Comparison of ENCODE assay signal across 25 cellular contexts in the genomic region with DNA sequence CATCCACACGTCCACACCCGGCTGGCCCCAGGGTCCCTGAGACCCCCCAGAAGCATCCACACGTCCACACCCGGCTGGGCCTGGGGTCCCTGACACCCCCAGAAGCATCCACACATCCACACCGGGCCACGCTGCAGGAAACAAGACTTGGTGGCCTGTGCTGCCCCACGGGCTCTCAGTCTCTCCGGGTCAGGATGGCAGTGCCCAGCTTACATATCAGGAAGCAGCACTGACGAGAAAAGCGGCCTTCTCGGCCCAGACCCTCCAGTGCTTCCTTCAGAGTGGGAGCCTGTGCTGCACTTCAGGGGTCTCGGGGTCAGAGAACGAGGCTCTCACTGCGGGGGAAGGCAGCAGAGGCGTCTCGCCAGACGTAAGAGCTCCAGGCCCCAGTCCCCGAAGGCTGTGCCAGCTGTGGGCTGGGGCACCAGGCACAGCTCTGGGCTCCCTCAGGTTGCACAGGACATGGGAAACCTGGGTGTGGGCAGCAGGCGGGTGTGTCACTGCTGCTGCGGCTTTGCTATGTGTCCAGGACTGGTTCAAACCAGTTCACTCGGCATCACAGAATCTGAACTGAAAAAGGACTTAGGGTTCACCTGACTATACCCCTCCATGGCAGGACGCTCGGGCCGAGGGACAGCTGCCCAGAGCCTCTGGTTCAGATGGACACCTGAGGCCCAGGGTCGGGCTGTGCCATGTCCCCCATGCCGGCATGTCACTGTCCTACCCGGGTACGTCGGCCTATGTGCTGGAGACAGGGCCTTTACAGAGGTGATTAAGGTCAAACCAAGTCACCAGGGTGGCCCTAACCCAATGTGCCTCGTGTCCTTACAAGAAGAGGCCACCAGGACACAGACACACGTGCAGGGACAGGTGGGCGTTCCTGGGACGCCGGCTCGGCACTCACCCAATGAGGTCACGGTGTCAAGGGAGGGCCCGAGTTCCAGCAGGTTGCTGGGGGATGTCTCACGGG. TPM values are rescaled to one million over a fixed set of nuclear protein-coding genes. Genes with fewer than 3 reads are reported as not detected.
DNase-seq lines count a peak whose midpoint lies in the region; ATAC-seq, FAIRE-seq and TF ChIP-seq lines count a peak whose summit lies in the region.
"Had no signal": no experiment of that assay in that cellular context is flagged by ENCODE, and none has a peak within 500 bp of the region (broad histone marks: within the 10 kb centered on the region; RNA-seq: fewer than 3 reads in every experiment).

No MANE protein-coding gene starts in this region.

- H3K27me3 ChIP-seq in RWPE2 (ENCODE audit: insufficient read depth, poor library complexity, severe bottlenecking) = no peaks in the 10 kb centered on the region
- H3K27me3 ChIP-seq in esophagus squamous epithelium = no peaks in the 10 kb centered on the region
- no peaks in the 10 kb centered on the region for H3K27me3 ChIP-seq in A673 (replicated peaks; ENCODE audit: insufficient read depth, low read depth, low read length, poor library complexity)
- H3K27me3 ChIP-seq: brain microvascular endothelial cell, right lobe of liver, thyroid gland had no signal

- peak; percentile 12 to 24 for ATAC-seq in activated naive CD4-positive, alpha-beta T cell treated with anti-CD3 and anti-CD28 coated beads, Interleukin-2, amount 50 U/mL, for 72 hours
- no peak for ATAC-seq in RWPE2 (ENCODE audit: low read depth)
- no peak for ATAC-seq in stimulated activated effector memory CD8-positive, alpha-beta T cell treated with anti-CD3 and anti-CD28 coated beads, Interleukin-12 subunit alpha, Interleukin-12 subunit beta, amount 100 ng/mL, for 72 hours
- ATAC-seq: PC-3; stimulated activated naive CD8-positive, alpha-beta T cell treated with anti-CD3 and anti-CD28 coated beads, Interleukin-15, amount 100 ng/mL, for 72 hours had no signal

- H3K9me3 ChIP-seq in RWPE2 (ENCODE audit: severe bottlenecking) = no peaks in the 10 kb centered on the region
- no peaks in the 10 kb centered on the region for H3K9me3 ChIP-seq in kidney (ENCODE audit: control insufficient read depth in 1 of 2, low read length in 2 of 2)
- H3K9me3 ChIP-seq in esophagus squamous epithelium = no peaks in the 10 kb centered on the region
- H3K9me3 ChIP-seq in A673 (ENCODE audit: low read depth, low read length, poor library complexity, severe bottlenecking) = no peaks in the 10 kb centered on the region
- H3K9me3 ChIP-seq: right lobe of liver, thyroid gland had no signal

- H3K4me3 ChIP-seq in RWPE2 (ENCODE audit: severe bottlenecking) (no peak overlapping the region), kidney (ENCODE audit: low read length in 2 of 2) (no peak overlapping the region), esophagus squamous epithelium (no peak overlapping the region), A673 (ENCODE audit: low read depth, low read length, poor library complexity, severe bottlenecking) (no peak overlapping the region)
- H3K4me3 ChIP-seq: BLaER1, right lobe of liver, thyroid gland had no signal

- WGBS in esophagus squamous epithelium, 2 donors = 93 to 95% methylated on average over 11 to 19 of the region's 38 CpGs

- no peak overlapping the region for H3K4me3 Mint-ChIP-seq in stimulated activated effector memory CD8-positive, alpha-beta T cell treated with anti-CD3 and anti-CD28 coated beads, Interleukin-12 subunit alpha, Interleukin-12 subunit beta, amount 100 ng/mL, for 72 hours
- H3K4me3 Mint-ChIP-seq: nephron progenitor cell; stimulated activated naive CD8-positive, alpha-beta T cell treated with anti-CD3 and anti-CD28 coated beads, Interleukin-15, amount 100 ng/mL, for 72 hours had no signal

- no peak for DNase-seq in activated naive CD4-positive, alpha-beta T cell treated with anti-CD3 and anti-CD28 coated beads, Interleukin-2, amount 50 U/mL, for 72 hours (ENCODE audit: low spot score in 2 of 2)
- no peak for DNase-seq in activated naive CD4-positive, alpha-beta T cell treated with Interleukin-2 at 50 U/mL for 16 hours
- DNase-seq in RWPE2 (ENCODE audit: low spot score) (peak; percentile 63), kidney (peak; percentile 62), NCI-H1417 (lab: John Stamatoyannopoulos, UW) (no peak), esophagus squamous epithelium (lab: John Stamatoyannopoulos, UW) (no peak), A673 (ENCODE audit: low spot score) (no peak)
- DNase-seq in stimulated activated effector memory CD8-positive, alpha-beta T cell treated with anti-CD3 and anti-CD28 coated beads, Interleukin-12 subunit alpha, Interleukin-12 subunit beta, amount 100 ng/mL, for 72 hours (ENCODE audit: low spot score in 2 of 2) = no peak
- DNase-seq: ACHN; activated CD4-positive, alpha-beta T cell treated with anti-CD3 and anti-CD28 coated beads, Interleukin-2, amount 50 U/mL, for 1 hour; activated gamma-delta T cell; activated T-cell treated with anti-CD3 and anti-CD28 coated beads for 4 hours; brain microvascular endothelial cell; MV-4-11; NCI-H146; NCI-H446 treated with DMSO at 0.1 percent for 48 hours; nephron progenitor cell; PC-3; SHP77 treated with DMSO at 0.1 percent for 48 hours; stimulated activated naive CD8-positive, alpha-beta T cell treated with anti-CD3 and anti-CD28 coated beads, Interleukin-15, amount 100 ng/mL, for 72 hours; thyroid gland had no signal

- H3K27ac Mint-ChIP-seq in activated naive CD4-positive, alpha-beta T cell treated with anti-CD3 and anti-CD28 coated beads, Interleukin-2, amount 50 U/mL, for 72 hours = peak overlapping the region in 1 of 2 donors; percentile 48
- peak overlapping the region; percentile 52 for H3K27ac Mint-ChIP-seq in stimulated activated effector memory CD8-positive, alpha-beta T cell treated with anti-CD3 and anti-CD28 coated beads, Interleukin-12 subunit alpha, Interleukin-12 subunit beta, amount 100 ng/mL, for 72 hours
- H3K27ac Mint-ChIP-seq: nephron progenitor cell had no signal

- H3K36me3 Mint-ChIP-seq in activated naive CD4-positive, alpha-beta T cell treated with anti-CD3 and anti-CD28 coated beads, Interleukin-2, amount 50 U/mL, for 72 hours = peaks cover 7 to 21% of the 10 kb centered on the region in 2 donors
- peaks cover 78% of the 10 kb centered on the region for H3K36me3 Mint-ChIP-seq in stimulated activated effector memory CD8-positive, alpha-beta T cell treated with anti-CD3 and anti-CD28 coated beads, Interleukin-12 subunit alpha, Interleukin-12 subunit beta, amount 100 ng/mL, for 72 hours

- FAIRE-seq in kidney (lab: Jason Lieb, UNC) = no peak
- FAIRE-seq: H1 had no signal

- BruUV-seq in A673 (replicated peaks; lab: Mats Ljungman, UMichigan) = no TSS peak

- no peaks in the 10 kb centered on the region for H3K9me3 Mint-ChIP-seq in activated naive CD4-positive, alpha-beta T cell treated with anti-CD3 and anti-CD28 coated beads, Interleukin-2, amount 50 U/mL, for 72 hours
- no peaks in the 10 kb centered on the region for H3K9me3 Mint-ChIP-seq in stimulated activated effector memory CD8-positive, alpha-beta T cell treated with anti-CD3 and anti-CD28 coated beads, Interleukin-12 subunit alpha, Interleukin-12 subunit beta, amount 100 ng/mL, for 72 hours
- H3K9me3 Mint-ChIP-seq: stimulated activated naive CD8-positive, alpha-beta T cell treated with anti-CD3 and anti-CD28 coated beads, Interleukin-15, amount 100 ng/mL, for 72 hours had no signal

- POLR2A ChIA-PET in A673 (lab: Charles Lee; ENCODE audit: low non-redundant PET) = no interaction called here

- H3K4me1 ChIP-seq in RWPE2 (ENCODE audit: insufficient read depth, poor library complexity, severe bottlenecking) (no peaks in the 10 kb centered on the region), kidney (ENCODE audit: control insufficient read depth in 1 of 2, insufficient read depth in 1 of 2, low read depth in 1 of 2, low read length in 2 of 2) (no peaks in the 10 kb centered on the region), esophagus squamous epithelium (peaks cover 0 to 29% (median 0%) of the 10 kb centered on the region in 3 donors), A673 (ENCODE audit: insufficient read depth, low read length, poor library complexity, severe bottlenecking) (no peaks in the 10 kb centered on the region)
- H3K4me1 ChIP-seq: parathyroid adenoma, right lobe of liver, thyroid gland had no signal

- no peaks in the 10 kb centered on the region for H3K4me1 Mint-ChIP-seq in stimulated activated effector memory CD8-positive, alpha-beta T cell treated with anti-CD3 and anti-CD28 coated beads, Interleukin-12 subunit alpha, Interleukin-12 subunit beta, amount 100 ng/mL, for 72 hours

- no peak for TF ChIP-seq POLR2A in esophagus squamous epithelium (IDR thresholded peaks at IDR 0.05)

- peaks cover 10% of the 10 kb centered on the region for H3K36me3 ChIP-seq in RWPE2 (ENCODE audit: low read depth)
- peaks cover 3 to 10% of the 10 kb centered on the region in 2 donors for H3K36me3 ChIP-seq in kidney (ENCODE audit: control insufficient read depth in 1 of 2, insufficient read depth in 2 of 2, low read length in 2 of 2)
- H3K36me3 ChIP-seq in esophagus squamous epithelium = peaks cover 0 to 89% (median 7%) of the 10 kb centered on the region in 3 donors
- no peaks in the 10 kb centered on the region for H3K36me3 ChIP-seq in A673 (ENCODE audit: insufficient read depth, low read length, poor library complexity, severe bottlenecking)

- intact Hi-C loops in kidney (cut with DNase I) = no loop called here
- intact Hi-C loops in esophagus squamous epithelium (cut with DNase I) = no loop called here
- intact Hi-C loops in A673 (cut with micrococcal nuclease; ENCODE audit: unreplicated experiment) = no loop called here

- H3K27ac ChIP-seq in RWPE2 (ENCODE audit: poor library complexity, severe bottlenecking) = no peak overlapping the region
- H3K27ac ChIP-seq in kidney (ENCODE audit: low read depth in 2 of 2, low read length in 2 of 2) = no peak overlapping the region
- peak overlapping the region in 1 of 4 donors; percentile 58 for H3K27ac ChIP-seq in esophagus squamous epithelium
- no peak overlapping the region for H3K27ac ChIP-seq in A673 (ENCODE audit: low read depth, low read length, poor library complexity, severe bottlenecking)
- H3K27ac ChIP-seq: BLaER1, brain microvascular endothelial cell, parathyroid adenoma, right lobe of liver, thyroid gland had no signal

- H3K9ac ChIP-seq in kidney (ENCODE audit: low read length in 2 of 2) = no peak overlapping the region
- H3K9ac ChIP-seq: BLaER1, parathyroid adenoma had no signal

- CTCF ChIA-PET in A673 (lab: Charles Lee) = no interaction called here

- no peak for TF ChIP-seq CTCF in RWPE2 (IDR thresholded peaks at IDR 0.05; ENCODE audit: poor library complexity, severe bottlenecking)
- no peak for TF ChIP-seq CTCF in kidney (IDR thresholded peaks at IDR 0.05; ENCODE audit: borderline replicate concordance, extremely low read depth, insufficient read depth)
- TF ChIP-seq CTCF in esophagus squamous epithelium (IDR thresholded peaks at IDR 0.05) = no peak
- TF ChIP-seq CTCF in A673 (conservative IDR thresholded peaks at IDR 0.05; ENCODE audit: low read depth, low read length) = no peak

RNA-seq across cellular contexts. Expression of gene CHMP6, which starts 40.2 kb away (rescaled TPM):
- total RNA-seq in activated naive CD4-positive, alpha-beta T cell treated with anti-CD3 and anti-CD28 coated beads, Interleukin-2, amount 50 U/mL, for 72 hours = 10 to 100 TPM in 1 of 2 donors, 1 to 10 TPM in 1; 9.7 to 18.5 TPM
- total RNA-seq in kidney (28.0 TPM), esophagus squamous epithelium (10 to 100 TPM; 16.7 to 23.8 (median 22.1) TPM), A673 (2021) (18.7 and 21.3 TPM in 2 replicates)
- polyA plus RNA-seq in kidney (ENCODE audit: insufficient read depth, low read depth, low replicate concordance) = 34.1 TPM

Comparison
In these comparisons a context has a peak if more than half of its experiments do, and no peak if none do; other contexts are left out.
1. ATAC-seq: peak in activated naive CD4-positive, alpha-beta T cell treated with anti-CD3 and anti-CD28 coated beads, Interleukin-2, amount 50 U/mL, for 72 hours (2 of 2); none in RWPE2 (single experiment) and stimulated activated effector memory CD8-positive, alpha-beta T cell treated with anti-CD3 and anti-CD28 coated beads, Interleukin-12 subunit alpha, Interleukin-12 subunit beta, amount 100 ng/mL, for 72 hours (single experiment).
2. DNase-seq: peak in RWPE2 (single experiment) and kidney (single experiment); none in activated naive CD4-positive, alpha-beta T cell treated with anti-CD3 and anti-CD28 coated beads, Interleukin-2, amount 50 U/mL, for 72 hours (0 of 2), activated naive CD4-positive, alpha-beta T cell treated with Interleukin-2 at 50 U/mL for 16 hours (single experiment), stimulated activated effector memory CD8-positive, alpha-beta T cell treated with anti-CD3 and anti-CD28 coated beads, Interleukin-12 subunit alpha, Interleukin-12 subunit beta, amount 100 ng/mL, for 72 hours (0 of 2), NCI-H1417 (0 of 3), esophagus squamous epithelium (single experiment) and A673 (single experiment).